Comparison of ENCODE assay signal across 26 cellular contexts in genomic region chr2:31404827-31405226, GRCh38. TPM values are rescaled to one million over a fixed set of nuclear protein-coding genes. Genes with fewer than 3 reads are reported as not detected.
"Had no signal": no experiment of that assay in that cellular context is flagged by ENCODE, and none has a peak within 500 bp of the region (broad histone marks: within the 10 kb centered on the region; RNA-seq: fewer than 3 reads in every experiment).

No MANE protein-coding gene starts in this region.

- H3K27ac Mint-ChIP-seq: naive B cell; nephron; stimulated activated effector memory CD8-positive, alpha-beta T cell treated with anti-CD3 and anti-CD28 coated beads, Interleukin-12 subunit alpha, Interleukin-12 subunit beta, amount 100 ng/mL, for 72 hours had no signal

- H3K4me1 ChIP-seq: colonic mucosa, heart left ventricle, left lung, lower lobe of right lung, psoas muscle, sigmoid colon, tibial artery, upper lobe of left lung, uterus had no signal

- H3K27ac ChIP-seq: colonic mucosa, heart left ventricle, left lung, lower lobe of right lung, psoas muscle, sigmoid colon, skin epidermis, tibial artery, upper lobe of left lung, uterus had no signal

- H3K36me3 ChIP-seq: colonic mucosa, heart left ventricle, left lung, lower lobe of right lung, sigmoid colon, tibial artery, upper lobe of left lung, uterus had no signal

- H3K4me1 Mint-ChIP-seq: naive B cell; nephron; stimulated activated effector memory CD8-positive, alpha-beta T cell treated with anti-CD3 and anti-CD28 coated beads, Interleukin-12 subunit alpha, Interleukin-12 subunit beta, amount 100 ng/mL, for 72 hours had no signal

- H3K4me3 Mint-ChIP-seq: naive B cell; nephron; stimulated activated effector memory CD8-positive, alpha-beta T cell treated with anti-CD3 and anti-CD28 coated beads, Interleukin-12 subunit alpha, Interleukin-12 subunit beta, amount 100 ng/mL, for 72 hours had no signal

- DNase-seq: cerebellar nuclear complex; colonic mucosa; dermis blood vessel endothelial cell; heart left ventricle; hippocampal formation; kidney glomerular epithelial cell; left lung; lower lobe of right lung; mesenchymal stem cell; midbrain; naive B cell; occipital lobe; psoas muscle; retina; sigmoid colon; stimulated activated CD4-positive, alpha-beta T cell treated with anti-CD3 and anti-CD28 coated beads, Interleukin-4, amount 100 ng/mL, for 1 hour; stimulated activated CD8-positive, alpha-beta memory T cell treated with anti-CD3 and anti-CD28 coated beads, Interleukin-4, amount 100 ng/mL, for 48 hours; stimulated activated naive CD8-positive, alpha-beta T cell treated with anti-CD3 and anti-CD28 coated beads, Interleukin-15, Interleukin-2, amounts not matched to agents 100 U/mL and 50 U/mL, for 24 hours; tibial artery; upper lobe of left lung; uterus had no signal

- H3K27me3 ChIP-seq: colonic mucosa, heart left ventricle, left lung, sigmoid colon, tibial artery, upper lobe of left lung, uterus had no signal

- H3K36me3 Mint-ChIP-seq: naive B cell; stimulated activated effector memory CD8-positive, alpha-beta T cell treated with anti-CD3 and anti-CD28 coated beads, Interleukin-12 subunit alpha, Interleukin-12 subunit beta, amount 100 ng/mL, for 72 hours had no signal

- H3K4me3 ChIP-seq: colonic mucosa, heart left ventricle, left lung, lower lobe of right lung, psoas muscle, sigmoid colon, skin epidermis, tibial artery, upper lobe of left lung, uterus had no signal

- FAIRE-seq: frontal cortex had no signal

- H3K9me3 ChIP-seq: colonic mucosa, heart left ventricle, left lung, lower lobe of right lung, psoas muscle, sigmoid colon, tibial artery, upper lobe of left lung, uterus had no signal

- H3K9me3 Mint-ChIP-seq: nephron; stimulated activated effector memory CD8-positive, alpha-beta T cell treated with anti-CD3 and anti-CD28 coated beads, Interleukin-12 subunit alpha, Interleukin-12 subunit beta, amount 100 ng/mL, for 72 hours had no signal

- ATAC-seq: heart left ventricle; left lung; lower lobe of right lung; psoas muscle; stimulated activated effector memory CD8-positive, alpha-beta T cell treated with anti-CD3 and anti-CD28 coated beads, Interleukin-12 subunit alpha, Interleukin-12 subunit beta, amount 100 ng/mL, for 72 hours; stimulated activated naive CD8-positive, alpha-beta T cell treated with anti-CD3 and anti-CD28 coated beads, Interleukin-15, Interleukin-2, amounts not matched to agents 100 U/mL and 50 U/mL, for 24 hours had no signal

RNA-seq across cellular contexts. Expression of gene XDH, which starts 9.7 kb away (rescaled TPM):
- total RNA-seq: dermis blood vessel endothelial cell, frontal cortex, occipital lobe, temporal lobe had no signal
